ENCODE assay signal across 1 cellular context in the genomic region with DNA sequence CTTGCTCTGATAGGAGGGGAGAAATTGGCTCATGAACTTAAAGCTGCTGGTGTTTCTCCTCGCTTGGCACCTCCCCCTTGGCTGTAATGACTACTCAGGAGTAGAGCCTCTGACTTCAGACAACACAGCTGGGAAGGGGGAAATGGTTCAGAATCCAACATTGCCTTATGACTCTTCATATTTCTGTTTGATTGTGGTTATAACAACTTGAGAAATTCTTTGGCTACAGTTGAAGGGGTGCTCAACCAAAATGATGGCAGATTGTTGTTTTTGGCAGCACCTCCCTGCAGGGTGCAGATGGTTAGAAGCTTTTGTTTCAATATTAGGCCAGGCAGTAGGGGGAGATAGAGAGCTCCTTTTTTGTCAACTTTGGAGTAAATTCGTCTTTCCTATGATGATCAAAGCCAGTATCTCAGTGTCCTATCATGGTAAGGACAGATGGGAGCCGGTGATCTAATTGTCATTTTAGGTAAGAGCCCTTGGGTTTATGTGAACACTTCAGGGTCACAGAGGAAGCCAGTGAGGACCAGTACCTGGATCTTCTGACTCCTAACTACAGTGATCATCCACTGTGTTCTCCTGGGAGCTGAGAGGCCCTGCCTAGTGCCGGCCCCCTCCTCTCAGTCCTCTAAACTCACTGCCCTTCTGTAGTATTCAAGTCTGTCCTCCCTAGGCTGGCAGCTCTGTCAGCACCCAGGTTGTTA.
TF ChIP-seq lines count a peak whose summit lies in the region.

No MANE protein-coding gene starts in this region.

TF ChIP-seq in HepG2, 621 proteins besides CTCF, POLR2A, EP300 and RAD21 (continued from another document and continues in another):
- TF ChIP-seq TEF (CRISPR knock-in tag; IDR thresholded peaks at IDR 0.05): no peak
- TF ChIP-seq RARA (CRISPR knock-in tag; IDR thresholded peaks at IDR 0.05): no peak
- no peak for TF ChIP-seq MAF1 (CRISPR knock-in tag; IDR thresholded peaks at IDR 0.05; ENCODE audit: borderline replicate concordance)
- TF ChIP-seq ZBTB42 (CRISPR knock-in tag; IDR thresholded peaks at IDR 0.05): no peak
- TF ChIP-seq MTERF4 (CRISPR knock-in tag; IDR thresholded peaks at IDR 0.05): no peak
- no peak for TF ChIP-seq GLMP (CRISPR knock-in tag; IDR thresholded peaks at IDR 0.05; ENCODE audit: borderline replicate concordance)
- TF ChIP-seq ZNF3 (CRISPR knock-in tag; IDR thresholded peaks at IDR 0.05): no peak
- no peak for TF ChIP-seq AGO1 (IDR thresholded peaks at IDR 0.05; ENCODE audit: low read depth, low read length, poor library complexity, severe bottlenecking)
- no peak for TF ChIP-seq AGO2 (optimal IDR thresholded peaks at IDR 0.05; ENCODE audit: low read depth, low read length)
- TF ChIP-seq PHF20 (CRISPR knock-in tag; IDR thresholded peaks at IDR 0.05): no peak
- no peak for TF ChIP-seq ZNF629 (CRISPR knock-in tag; conservative IDR thresholded peaks at IDR 0.05)
- no peak for TF ChIP-seq KLF12 (CRISPR knock-in tag; IDR thresholded peaks at IDR 0.05; ENCODE audit: borderline replicate concordance)
- TF ChIP-seq DZIP1 (CRISPR knock-in tag; IDR thresholded peaks at IDR 0.05): no peak
- TF ChIP-seq ZNF776 (CRISPR knock-in tag; IDR thresholded peaks at IDR 0.05): no peak
- no peak for TF ChIP-seq ZNF678 (CRISPR knock-in tag; IDR thresholded peaks at IDR 0.05)
- TF ChIP-seq GLI4 (CRISPR knock-in tag; IDR thresholded peaks at IDR 0.05; ENCODE audit: borderline replicate concordance): no peak
- TF ChIP-seq, protein P1, sequence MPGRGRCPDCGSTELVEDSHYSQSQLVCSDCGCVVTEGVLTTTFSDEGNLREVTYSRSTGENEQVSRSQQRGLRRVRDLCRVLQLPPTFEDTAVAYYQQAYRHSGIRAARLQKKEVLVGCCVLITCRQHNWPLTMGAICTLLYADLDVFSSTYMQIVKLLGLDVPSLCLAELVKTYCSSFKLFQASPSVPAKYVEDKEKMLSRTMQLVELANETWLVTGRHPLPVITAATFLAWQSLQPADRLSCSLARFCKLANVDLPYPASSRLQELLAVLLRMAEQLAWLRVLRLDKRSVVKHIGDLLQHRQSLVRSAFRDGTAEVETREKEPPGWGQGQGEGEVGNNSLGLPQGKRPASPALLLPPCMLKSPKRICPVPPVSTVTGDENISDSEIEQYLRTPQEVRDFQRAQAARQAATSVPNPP (CRISPR knock-in tag; IDR thresholded peaks at IDR 0.05): no peak
- no peak for TF ChIP-seq MATR3 (CRISPR knock-in tag; IDR thresholded peaks at IDR 0.05)
- TF ChIP-seq, protein P2, sequence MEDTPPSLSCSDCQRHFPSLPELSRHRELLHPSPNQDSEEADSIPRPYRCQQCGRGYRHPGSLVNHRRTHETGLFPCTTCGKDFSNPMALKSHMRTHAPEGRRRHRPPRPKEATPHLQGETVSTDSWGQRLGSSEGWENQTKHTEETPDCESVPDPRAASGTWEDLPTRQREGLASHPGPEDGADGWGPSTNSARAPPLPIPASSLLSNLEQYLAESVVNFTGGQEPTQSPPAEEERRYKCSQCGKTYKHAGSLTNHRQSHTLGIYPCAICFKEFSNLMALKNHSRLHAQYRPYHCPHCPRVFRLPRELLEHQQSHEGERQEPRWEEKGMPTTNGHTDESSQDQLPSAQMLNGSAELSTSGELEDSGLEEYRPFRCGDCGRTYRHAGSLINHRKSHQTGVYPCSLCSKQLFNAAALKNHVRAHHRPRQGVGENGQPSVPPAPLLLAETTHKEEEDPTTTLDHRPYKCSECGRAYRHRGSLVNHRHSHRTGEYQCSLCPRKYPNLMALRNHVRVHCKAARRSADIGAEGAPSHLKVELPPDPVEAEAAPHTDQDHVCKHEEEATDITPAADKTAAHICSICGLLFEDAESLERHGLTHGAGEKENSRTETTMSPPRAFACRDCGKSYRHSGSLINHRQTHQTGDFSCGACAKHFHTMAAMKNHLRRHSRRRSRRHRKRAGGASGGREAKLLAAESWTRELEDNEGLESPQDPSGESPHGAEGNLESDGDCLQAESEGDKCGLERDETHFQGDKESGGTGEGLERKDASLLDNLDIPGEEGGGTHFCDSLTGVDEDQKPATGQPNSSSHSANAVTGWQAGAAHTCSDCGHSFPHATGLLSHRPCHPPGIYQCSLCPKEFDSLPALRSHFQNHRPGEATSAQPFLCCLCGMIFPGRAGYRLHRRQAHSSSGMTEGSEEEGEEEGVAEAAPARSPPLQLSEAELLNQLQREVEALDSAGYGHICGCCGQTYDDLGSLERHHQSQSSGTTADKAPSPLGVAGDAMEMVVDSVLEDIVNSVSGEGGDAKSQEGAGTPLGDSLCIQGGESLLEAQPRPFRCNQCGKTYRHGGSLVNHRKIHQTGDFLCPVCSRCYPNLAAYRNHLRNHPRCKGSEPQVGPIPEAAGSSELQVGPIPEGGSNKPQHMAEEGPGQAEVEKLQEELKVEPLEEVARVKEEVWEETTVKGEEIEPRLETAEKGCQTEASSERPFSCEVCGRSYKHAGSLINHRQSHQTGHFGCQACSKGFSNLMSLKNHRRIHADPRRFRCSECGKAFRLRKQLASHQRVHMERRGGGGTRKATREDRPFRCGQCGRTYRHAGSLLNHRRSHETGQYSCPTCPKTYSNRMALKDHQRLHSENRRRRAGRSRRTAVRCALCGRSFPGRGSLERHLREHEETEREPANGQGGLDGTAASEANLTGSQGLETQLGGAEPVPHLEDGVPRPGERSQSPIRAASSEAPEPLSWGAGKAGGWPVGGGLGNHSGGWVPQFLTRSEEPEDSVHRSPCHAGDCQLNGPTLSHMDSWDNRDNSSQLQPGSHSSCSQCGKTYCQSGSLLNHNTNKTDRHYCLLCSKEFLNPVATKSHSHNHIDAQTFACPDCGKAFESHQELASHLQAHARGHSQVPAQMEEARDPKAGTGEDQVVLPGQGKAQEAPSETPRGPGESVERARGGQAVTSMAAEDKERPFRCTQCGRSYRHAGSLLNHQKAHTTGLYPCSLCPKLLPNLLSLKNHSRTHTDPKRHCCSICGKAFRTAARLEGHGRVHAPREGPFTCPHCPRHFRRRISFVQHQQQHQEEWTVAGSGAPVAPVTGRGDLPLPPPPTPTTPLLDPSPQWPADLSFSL (CRISPR knock-in tag; IDR thresholded peaks at IDR 0.05): no peak
- TF ChIP-seq HNRNPLL (IDR thresholded peaks at IDR 0.05; ENCODE audit: low read depth, low read length, poor library complexity, severe bottlenecking): no peak
- TF ChIP-seq, protein P3, sequence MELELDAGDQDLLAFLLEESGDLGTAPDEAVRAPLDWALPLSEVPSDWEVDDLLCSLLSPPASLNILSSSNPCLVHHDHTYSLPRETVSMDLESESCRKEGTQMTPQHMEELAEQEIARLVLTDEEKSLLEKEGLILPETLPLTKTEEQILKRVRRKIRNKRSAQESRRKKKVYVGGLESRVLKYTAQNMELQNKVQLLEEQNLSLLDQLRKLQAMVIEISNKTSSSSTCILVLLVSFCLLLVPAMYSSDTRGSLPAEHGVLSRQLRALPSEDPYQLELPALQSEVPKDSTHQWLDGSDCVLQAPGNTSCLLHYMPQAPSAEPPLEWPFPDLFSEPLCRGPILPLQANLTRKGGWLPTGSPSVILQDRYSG (CRISPR knock-in tag; IDR thresholded peaks at IDR 0.05): 0 out of 2 replicates have a peak, but pooled peaks have one; percentile 27
- TF ChIP-seq KDM2A (CRISPR knock-in tag; IDR thresholded peaks at IDR 0.05; ENCODE audit: borderline replicate concordance, low read depth): no peak
- peak; percentile 97 for TF ChIP-seq SMC3 (IDR thresholded peaks at IDR 0.05; ENCODE audit: low read length)
- TF ChIP-seq ZNF232 (CRISPR knock-in tag; IDR thresholded peaks at IDR 0.05; ENCODE audit: borderline replicate concordance): no peak
- no peak for TF ChIP-seq MZF1 (CRISPR knock-in tag; IDR thresholded peaks at IDR 0.05; ENCODE audit: borderline replicate concordance)
- TF ChIP-seq AFF4 (CRISPR knock-in tag; IDR thresholded peaks at IDR 0.05): no peak
- peak; percentile 61 for TF ChIP-seq RBM22 (optimal IDR thresholded peaks at IDR 0.05; ENCODE audit: low read length)
- TF ChIP-seq ZMYM4 (CRISPR knock-in tag; IDR thresholded peaks at IDR 0.05): no peak
- TF ChIP-seq FOSL2 (CRISPR knock-in tag; IDR thresholded peaks at IDR 0.05): no peak
- TF ChIP-seq, protein P4, sequence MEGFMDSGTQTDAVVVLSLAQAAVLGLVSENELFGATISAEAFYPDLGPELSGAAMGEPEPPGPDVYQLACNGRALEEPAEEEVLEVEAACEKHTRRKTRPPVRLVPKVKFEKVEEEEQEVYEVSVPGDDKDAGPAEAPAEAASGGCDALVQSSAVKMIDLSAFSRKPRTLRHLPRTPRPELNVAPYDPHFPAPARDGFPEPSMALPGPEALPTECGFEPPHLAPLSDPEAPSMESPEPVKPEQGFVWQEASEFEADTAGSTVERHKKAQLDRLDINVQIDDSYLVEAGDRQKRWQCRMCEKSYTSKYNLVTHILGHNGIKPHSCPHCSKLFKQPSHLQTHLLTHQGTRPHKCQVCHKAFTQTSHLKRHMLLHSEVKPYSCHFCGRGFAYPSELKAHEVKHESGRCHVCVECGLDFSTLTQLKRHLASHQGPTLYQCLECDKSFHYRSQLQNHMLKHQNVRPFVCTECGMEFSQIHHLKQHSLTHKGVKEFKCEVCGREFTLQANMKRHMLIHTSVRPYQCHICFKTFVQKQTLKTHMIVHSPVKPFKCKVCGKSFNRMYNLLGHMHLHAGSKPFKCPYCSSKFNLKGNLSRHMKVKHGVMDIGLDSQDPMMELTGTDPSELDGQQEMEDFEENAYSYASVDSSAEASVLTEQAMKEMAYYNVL (CRISPR knock-in tag; IDR thresholded peaks at IDR 0.05; ENCODE audit: borderline replicate concordance): no peak
- TF ChIP-seq ZNF670 (CRISPR knock-in tag; IDR thresholded peaks at IDR 0.05; ENCODE audit: borderline replicate concordance): no peak
- no peak for TF ChIP-seq ZNF562 (CRISPR knock-in tag; IDR thresholded peaks at IDR 0.05; ENCODE audit: borderline replicate concordance)
- TF ChIP-seq ZNF557 (CRISPR knock-in tag; IDR thresholded peaks at IDR 0.05): 0 out of 2 replicates have a peak, but pooled peaks have one; percentile 60
- no peak for TF ChIP-seq SNAPC2 (CRISPR knock-in tag; IDR thresholded peaks at IDR 0.05)
- no peak for TF ChIP-seq ZBTB21 (CRISPR knock-in tag; IDR thresholded peaks at IDR 0.05)
